Comparison of ENCODE assay signal across 1 cellular context in genomic region chr10:30425336-30426075, GRCh38.
TF ChIP-seq lines count a peak whose summit lies in the region.

No MANE protein-coding gene starts in this region.

TF ChIP-seq in K562, 482 proteins besides CTCF, POLR2A, EP300 and RAD21 (continued from another document and continues in another):
- TF ChIP-seq ZBTB40 (IDR thresholded peaks at IDR 0.05) (no peak), ZBTB40 (CRISPR knock-in tag; IDR thresholded peaks at IDR 0.05) (no peak), ZNF398 (CRISPR knock-in tag; IDR thresholded peaks at IDR 0.05) (peak; percentile 51; the same call in 1 of the 2 replicates), KAT2B (IDR thresholded peaks at IDR 0.05; ENCODE audit: low read depth, low read length) (no peak), STAG1 (CRISPR knock-in tag; IDR thresholded peaks at IDR 0.05; ENCODE audit: borderline replicate concordance) (no peak), SMC3 (conservative IDR thresholded peaks at IDR 0.05; ENCODE audit: insufficient read depth, low read depth, low read length) (no peak), ZNF212 (CRISPR knock-in tag; IDR thresholded peaks at IDR 0.05) (0 out of 2 replicates have a peak, but pooled peaks have one; percentile 38), ELF4 (CRISPR knock-in tag; IDR thresholded peaks at IDR 0.05) (no peak), ARID1B (IDR thresholded peaks at IDR 0.05) (no peak), RBM39 (optimal IDR thresholded peaks at IDR 0.05; ENCODE audit: low read depth, low read length) (no peak), SREBF1 (IDR thresholded peaks at IDR 0.05; ENCODE audit: borderline replicate concordance, low read depth, low read length) (no peak), MIER1 (IDR thresholded peaks at IDR 0.05; ENCODE audit: low read depth) (no peak), MED1 (CRISPR knock-in tag; IDR thresholded peaks at IDR 0.05; ENCODE audit: borderline replicate concordance) (no peak), BHLHE40 (IDR thresholded peaks at IDR 0.05; ENCODE audit: low read length) (no peak), KLF1 (tag; IDR thresholded peaks at IDR 0.05) (peak; percentile 19; the same call in 1 of the 2 replicates), ZNF277 (CRISPR knock-in tag; IDR thresholded peaks at IDR 0.05; ENCODE audit: borderline replicate concordance) (no peak), GTF3C2 (IDR thresholded peaks at IDR 0.05; ENCODE audit: borderline replicate concordance, extremely low read depth, insufficient read length) (no peak), PPARD (CRISPR knock-in tag; IDR thresholded peaks at IDR 0.05) (0 out of 2 replicates have a peak, but pooled peaks have one; percentile 49), ZC3H4 (CRISPR knock-in tag; IDR thresholded peaks at IDR 0.05; ENCODE audit: borderline replicate concordance) (no peak), POLR3A (IDR thresholded peaks at IDR 0.05; ENCODE audit: borderline replicate concordance, extremely low read depth, insufficient read depth, insufficient read length) (no peak), NFYB (IDR thresholded peaks at IDR 0.05; ENCODE audit: extremely low read depth, insufficient read length) (no peak), RCOR1 (IDR thresholded peaks at IDR 0.05; ENCODE audit: borderline replicate concordance in 1 of 2, low read depth in 2 of 2, low read length in 2 of 2) (no peak), EZH2 (IDR thresholded peaks at IDR 0.05; ENCODE audit: borderline replicate concordance, low read depth, low read length) (no peak), ZNF174 (CRISPR knock-in tag; IDR thresholded peaks at IDR 0.05) (no peak), L3MBTL2 (IDR thresholded peaks at IDR 0.05) (no peak), GMEB1 (CRISPR knock-in tag; IDR thresholded peaks at IDR 0.05) (peak; percentile 61; the same call in 1 of the 2 replicates), SRF (CRISPR knock-in tag; IDR thresholded peaks at IDR 0.05) (0 out of 4 replicates have a peak, but pooled peaks of 1 of the 2 experiments have one; percentile 67), SFPQ (IDR thresholded peaks at IDR 0.05; ENCODE audit: low read depth, low read length) (no peak), PCBP2 (IDR thresholded peaks at IDR 0.05; ENCODE audit: low read depth, low read length, poor library complexity, severe bottlenecking) (no peak)
- TF ChIP-seq, protein P1, sequence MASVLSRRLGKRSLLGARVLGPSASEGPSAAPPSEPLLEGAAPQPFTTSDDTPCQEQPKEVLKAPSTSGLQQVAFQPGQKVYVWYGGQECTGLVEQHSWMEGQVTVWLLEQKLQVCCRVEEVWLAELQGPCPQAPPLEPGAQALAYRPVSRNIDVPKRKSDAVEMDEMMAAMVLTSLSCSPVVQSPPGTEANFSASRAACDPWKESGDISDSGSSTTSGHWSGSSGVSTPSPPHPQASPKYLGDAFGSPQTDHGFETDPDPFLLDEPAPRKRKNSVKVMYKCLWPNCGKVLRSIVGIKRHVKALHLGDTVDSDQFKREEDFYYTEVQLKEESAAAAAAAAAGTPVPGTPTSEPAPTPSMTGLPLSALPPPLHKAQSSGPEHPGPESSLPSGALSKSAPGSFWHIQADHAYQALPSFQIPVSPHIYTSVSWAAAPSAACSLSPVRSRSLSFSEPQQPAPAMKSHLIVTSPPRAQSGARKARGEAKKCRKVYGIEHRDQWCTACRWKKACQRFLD (CRISPR knock-in tag; IDR thresholded peaks at IDR 0.05) = peak; percentile 97
- TF ChIP-seq, protein P2, sequence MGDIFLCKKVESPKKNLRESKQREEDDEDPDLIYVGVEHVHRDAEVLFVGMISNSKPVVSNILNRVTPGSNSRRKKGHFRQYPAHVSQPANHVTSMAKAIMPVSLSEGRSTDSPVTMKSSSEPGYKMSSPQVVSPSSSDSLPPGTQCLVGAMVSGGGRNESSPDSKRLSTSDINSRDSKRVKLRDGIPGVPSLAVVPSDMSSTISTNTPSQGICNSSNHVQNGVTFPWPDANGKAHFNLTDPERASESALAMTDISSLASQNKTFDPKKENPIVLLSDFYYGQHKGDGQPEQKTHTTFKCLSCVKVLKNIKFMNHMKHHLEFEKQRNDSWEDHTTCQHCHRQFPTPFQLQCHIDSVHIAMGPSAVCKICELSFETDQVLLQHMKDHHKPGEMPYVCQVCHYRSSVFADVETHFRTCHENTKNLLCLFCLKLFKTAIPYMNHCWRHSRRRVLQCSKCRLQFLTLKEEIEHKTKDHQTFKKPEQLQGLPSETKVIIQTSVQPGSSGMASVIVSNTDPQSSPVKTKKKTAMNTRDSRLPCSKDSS (IDR thresholded peaks at IDR 0.05; ENCODE audit: low read depth, partially characterized antibody) = no peak
- TF ChIP-seq, protein P3, sequence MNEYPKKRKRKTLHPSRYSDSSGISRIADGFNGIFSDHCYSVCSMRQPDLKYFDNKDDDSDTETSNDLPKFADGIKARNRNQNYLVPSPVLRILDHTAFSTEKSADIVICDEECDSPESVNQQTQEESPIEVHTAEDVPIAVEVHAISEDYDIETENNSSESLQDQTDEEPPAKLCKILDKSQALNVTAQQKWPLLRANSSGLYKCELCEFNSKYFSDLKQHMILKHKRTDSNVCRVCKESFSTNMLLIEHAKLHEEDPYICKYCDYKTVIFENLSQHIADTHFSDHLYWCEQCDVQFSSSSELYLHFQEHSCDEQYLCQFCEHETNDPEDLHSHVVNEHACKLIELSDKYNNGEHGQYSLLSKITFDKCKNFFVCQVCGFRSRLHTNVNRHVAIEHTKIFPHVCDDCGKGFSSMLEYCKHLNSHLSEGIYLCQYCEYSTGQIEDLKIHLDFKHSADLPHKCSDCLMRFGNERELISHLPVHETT (CRISPR knock-in tag; conservative IDR thresholded peaks at IDR 0.05 in 1 of 2, IDR thresholded peaks at IDR 0.05 in 1 of 2) = peak in 1 of 2 experiments; percentile 91; a peak in 2 of 4 replicates
